Comparison of ENCODE assay signal across 28 cellular contexts in genomic region chr10:72645263-72645858, GRCh38.
"Had no signal": no experiment of that assay in that cellular context is flagged by ENCODE, and none has a peak within 500 bp of the region (broad histone marks: within the 10 kb centered on the region; RNA-seq: fewer than 3 reads in every experiment).

No MANE protein-coding gene starts in this region.

- ATAC-seq: activated CD8-positive, alpha-beta memory T cell treated with anti-CD3 and anti-CD28 coated beads, Interleukin-2, amount 10 ng/mL, durations not matched to agents 7 days and 5 days; activated CD8-positive, alpha-beta T cell treated with anti-CD3 and anti-CD28 coated beads, Interleukin-2, amount 10 ng/mL, durations not matched to agents 7 days and 5 days; activated naive CD4-positive, alpha-beta T cell treated with anti-CD3 and anti-CD28 coated beads, Interleukin-2, amount 50 U/mL, for 72 hours; esophagus mucosa; heart left ventricle; left lobe of liver; lower lobe of right lung; natural killer cell; T-helper 17 cell had no signal

- H3K4me1 ChIP-seq: breast epithelium, lower lobe of right lung, neural progenitor cell, parathyroid adenoma, right atrium auricular region, suprapubic skin, tibial artery had no signal

- H3K9me3 ChIP-seq: breast epithelium, heart left ventricle, lower lobe of right lung, right atrium auricular region, suprapubic skin, tibial artery had no signal

- H3K79me2 ChIP-seq: parathyroid adenoma had no signal

- H3K36me3 ChIP-seq: breast epithelium, heart left ventricle, lower lobe of right lung, neural progenitor cell, right atrium auricular region, suprapubic skin, tibial artery had no signal

- H2AFZ ChIP-seq: neural progenitor cell, parathyroid adenoma had no signal

- H3K27ac ChIP-seq: breast epithelium, heart left ventricle, lower lobe of right lung, neural progenitor cell, parathyroid adenoma, right atrium auricular region, suprapubic skin, tibial artery had no signal

- DNase-seq: activated B cell treated with CpG ODN at 0.5 μM for 24 hours; activated CD4-positive, alpha-beta T cell treated with anti-CD3 and anti-CD28 coated beads, Interleukin-2, amount 50 U/mL, for 1 hour; activated CD8-positive, alpha-beta memory T cell treated with anti-CD3 and anti-CD28 coated beads, Interleukin-2, amount 10 ng/mL, durations not matched to agents 7 days and 5 days; activated CD8-positive, alpha-beta T cell treated with anti-CD3 and anti-CD28 coated beads, Interleukin-2, amount 10 ng/mL, durations not matched to agents 7 days and 5 days; activated naive CD4-positive, alpha-beta T cell; activated T-cell treated with anti-CD3 and anti-CD28 coated beads, Interleukin-2, amount 50 U/mL, for 48 hours; central memory CD4-positive, alpha-beta T cell; foreskin fibroblast; heart left ventricle; hypothalamus; kidney glomerular epithelial cell; lower lobe of right lung; mesenchymal stem cell; natural killer cell; occipital lobe; stimulated activated CD4-positive, alpha-beta T cell treated with anti-CD3 and anti-CD28 coated beads, Interleukin-1b, Interleukin-23, amount 100 ng/mL, for 48 hours; stimulated activated naive CD4-positive, alpha-beta T cell; T-helper 17 cell; tibial artery had no signal

- H3K9ac ChIP-seq: neural progenitor cell, parathyroid adenoma had no signal

- H3K4me3 ChIP-seq: breast epithelium, heart left ventricle, lower lobe of right lung, neural progenitor cell, right atrium auricular region, smooth muscle cell, suprapubic skin, tibial artery had no signal

- H3K4me2 ChIP-seq: neural progenitor cell, smooth muscle cell had no signal

- H3K27me3 ChIP-seq: breast epithelium, heart left ventricle, neural progenitor cell, right atrium auricular region, suprapubic skin, tibial artery had no signal
